Comparison of ENCODE assay signal across 16 cellular contexts in the genomic region with DNA sequence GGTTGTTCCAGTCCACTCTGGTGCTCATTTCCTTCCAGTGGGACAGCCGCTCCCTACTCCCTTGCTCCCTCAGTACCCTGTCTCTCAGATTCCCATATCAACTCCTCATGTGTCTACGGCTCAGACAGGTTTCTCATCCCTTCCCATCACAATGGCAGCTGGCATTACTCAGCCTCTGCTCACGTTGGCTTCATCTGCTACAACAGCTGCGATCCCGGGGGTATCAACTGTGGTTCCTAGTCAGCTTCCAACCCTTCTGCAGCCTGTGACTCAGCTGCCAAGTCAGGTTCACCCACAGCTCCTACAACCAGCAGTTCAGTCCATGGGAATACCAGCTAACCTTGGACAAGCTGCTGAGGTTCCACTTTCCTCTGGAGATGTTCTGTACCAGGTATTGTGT.
DNase-seq lines count a peak whose midpoint lies in the region; ATAC-seq and TF ChIP-seq lines count a peak whose summit lies in the region.
"Had no signal": no experiment of that assay in that cellular context is flagged by ENCODE, and none has a peak within 500 bp of the region (broad histone marks: within the 10 kb centered on the region; RNA-seq: fewer than 3 reads in every experiment).

No MANE protein-coding gene starts in this region.

- intact Hi-C loops in CD4-positive, alpha-beta T cell (cut with DNase I, micrococcal nuclease), result no loop called here
- intact Hi-C loops in activated CD4-positive, alpha-beta memory T cell treated with anti-CD3 and anti-CD28 coated beads for 36 hours (cut with micrococcal nuclease), result no loop called here

- CTCF ChIA-PET in CD4-positive, alpha-beta T cell (lab: Charles Lee), result no interaction called here
- CTCF ChIA-PET in activated CD4-positive, alpha-beta memory T cell treated with anti-CD3 and anti-CD28 coated beads for 36 hours (lab: Charles Lee), result interaction anchor here (0.6 kb wide), 1 partner anchor 121 kb away, joined by 3 read pairs; no protein-coding TSS in a partner anchor

- no peak overlapping the region for H3K27ac ChIP-seq in CD4-positive, alpha-beta T cell (ENCODE audit: low read depth, low read length)
- H3K27ac ChIP-seq: Peyer's patch had no signal

- H3K4me3 Mint-ChIP-seq in CD4-positive, alpha-beta T cell, result no peak overlapping the region
- no peak overlapping the region for H3K4me3 Mint-ChIP-seq in glutamatergic neuron (ENCODE audit: unreplicated experiment)
- H3K4me3 Mint-ChIP-seq in activated CD4-positive, alpha-beta memory T cell treated with anti-CD3 and anti-CD28 coated beads for 36 hours, result no peak overlapping the region
- H3K4me3 Mint-ChIP-seq: brain; T-helper 1 cell treated with Interleukin-12 subunit alpha and Interleukin-12 subunit beta and Interleukin-4 antibody, amounts not matched to agents 30 μg/mL and 1 μg/mL, for 36 hours had no signal

- POLR2A ChIA-PET in CD4-positive, alpha-beta T cell (lab: Charles Lee), result no interaction called here
- POLR2A ChIA-PET in activated CD4-positive, alpha-beta memory T cell treated with anti-CD3 and anti-CD28 coated beads for 36 hours (lab: Charles Lee), result no interaction called here

- H3K4me1 Mint-ChIP-seq in CD4-positive, alpha-beta T cell (ENCODE audit: low read depth), result no peaks in the 10 kb centered on the region
- H3K4me1 Mint-ChIP-seq in glutamatergic neuron (ENCODE audit: low read depth, unreplicated experiment), result peaks cover 7% of the 10 kb centered on the region
- H3K4me1 Mint-ChIP-seq in activated CD4-positive, alpha-beta memory T cell treated with anti-CD3 and anti-CD28 coated beads for 36 hours (ENCODE audit: low read depth), result peaks cover 4% of the 10 kb centered on the region

- H3K9me3 ChIP-seq in CD4-positive, alpha-beta T cell (ENCODE audit: control insufficient read depth, low read length), result no peaks in the 10 kb centered on the region
- H3K9me3 ChIP-seq: Peyer's patch had no signal

- DNase-seq in CD4-positive, alpha-beta T cell, result no peak
- DNase-seq in HT1080 (ENCODE audit: low read depth) (peak; percentile 85), amniotic epithelial cell (ENCODE audit: low read depth) (peak; percentile 74), glutamatergic neuron (peak; percentile 61), SIG-M5 (lab: John Stamatoyannopoulos, UW) (no peak), hippocampal formation (lab: John Stamatoyannopoulos, UW) (no peak), NCI-H1436 (lab: John Stamatoyannopoulos, UW) (no peak)
- DNase-seq in activated CD4-positive, alpha-beta memory T cell treated with anti-CD3 and anti-CD28 coated beads for 36 hours, result no peak
- DNase-seq: activated CD4-positive, alpha-beta T cell treated with anti-CD3 and anti-CD28 coated beads for 4 hours; CD4-positive, alpha-beta memory T cell; NCI-H1092 treated with DMSO at 0.1 percent for 48 hours; NCI-H524; nucleus accumbens; Peyer's patch had no signal

- peaks cover 87% of the 10 kb centered on the region for H3K36me3 Mint-ChIP-seq in CD4-positive, alpha-beta T cell (ENCODE audit: low read depth)
- no peaks in the 10 kb centered on the region for H3K36me3 Mint-ChIP-seq in glutamatergic neuron (ENCODE audit: unreplicated experiment)
- peaks cover 49% of the 10 kb centered on the region for H3K36me3 Mint-ChIP-seq in activated CD4-positive, alpha-beta memory T cell treated with anti-CD3 and anti-CD28 coated beads for 36 hours

- ATAC-seq in CD4-positive, alpha-beta T cell (ENCODE audit: poor library complexity), result no peak

- no peaks in the 10 kb centered on the region for H3K27me3 Mint-ChIP-seq in CD4-positive, alpha-beta T cell
- H3K27me3 Mint-ChIP-seq in glutamatergic neuron (ENCODE audit: unreplicated experiment), result no peaks in the 10 kb centered on the region
- H3K27me3 Mint-ChIP-seq in activated CD4-positive, alpha-beta memory T cell treated with anti-CD3 and anti-CD28 coated beads for 36 hours, result no peaks in the 10 kb centered on the region
- H3K27me3 Mint-ChIP-seq: CD4-positive, alpha-beta memory T cell had no signal

- TF ChIP-seq CTCF in CD4-positive, alpha-beta T cell (IDR thresholded peaks at IDR 0.05), result no peak
- TF ChIP-seq CTCF in glutamatergic neuron (IDR thresholded peaks at IDR 0.05; ENCODE audit: partially characterized antibody, unreplicated experiment), result no peak

- H3K9me3 Mint-ChIP-seq in CD4-positive, alpha-beta T cell, result no peaks in the 10 kb centered on the region
- peaks cover 1% of the 10 kb centered on the region for H3K9me3 Mint-ChIP-seq in glutamatergic neuron (ENCODE audit: unreplicated experiment)
- H3K9me3 Mint-ChIP-seq in activated CD4-positive, alpha-beta memory T cell treated with anti-CD3 and anti-CD28 coated beads for 36 hours, result no peaks in the 10 kb centered on the region
- H3K9me3 Mint-ChIP-seq: brain; CD4-positive, alpha-beta memory T cell; T-helper 1 cell treated with Interleukin-12 subunit alpha and Interleukin-12 subunit beta and Interleukin-4 antibody, amounts not matched to agents 30 μg/mL and 1 μg/mL, for 36 hours had no signal

- H3K27me3 ChIP-seq in CD4-positive, alpha-beta T cell (ENCODE audit: control insufficient read depth, insufficient read depth, low read length), result no peaks in the 10 kb centered on the region
- H3K27me3 ChIP-seq: Peyer's patch had no signal

- H3K27ac Mint-ChIP-seq in CD4-positive, alpha-beta T cell, result peak overlapping the region; percentile 66
- peak overlapping the region; percentile 87 for H3K27ac Mint-ChIP-seq in glutamatergic neuron (ENCODE audit: unreplicated experiment)
- no peak overlapping the region for H3K27ac Mint-ChIP-seq in activated CD4-positive, alpha-beta memory T cell treated with anti-CD3 and anti-CD28 coated beads for 36 hours
- H3K27ac Mint-ChIP-seq: T-helper 1 cell treated with Interleukin-12 subunit alpha and Interleukin-12 subunit beta and Interleukin-4 antibody, amounts not matched to agents 30 μg/mL and 1 μg/mL, for 36 hours had no signal

Comparison
In these comparisons a context has a peak if more than half of its experiments do, and no peak if none do; other contexts are left out.
1. DNase-seq: peak in HT1080 (single experiment), amniotic epithelial cell (single experiment) and glutamatergic neuron (single experiment); none in CD4-positive, alpha-beta T cell (0 of 10), activated CD4-positive, alpha-beta memory T cell treated with anti-CD3 and anti-CD28 coated beads for 36 hours (single experiment), SIG-M5 (single experiment), hippocampal formation (0 of 2) and NCI-H1436 (single experiment).